ENCODE assay signal across 8 cellular contexts in the genomic region with DNA sequence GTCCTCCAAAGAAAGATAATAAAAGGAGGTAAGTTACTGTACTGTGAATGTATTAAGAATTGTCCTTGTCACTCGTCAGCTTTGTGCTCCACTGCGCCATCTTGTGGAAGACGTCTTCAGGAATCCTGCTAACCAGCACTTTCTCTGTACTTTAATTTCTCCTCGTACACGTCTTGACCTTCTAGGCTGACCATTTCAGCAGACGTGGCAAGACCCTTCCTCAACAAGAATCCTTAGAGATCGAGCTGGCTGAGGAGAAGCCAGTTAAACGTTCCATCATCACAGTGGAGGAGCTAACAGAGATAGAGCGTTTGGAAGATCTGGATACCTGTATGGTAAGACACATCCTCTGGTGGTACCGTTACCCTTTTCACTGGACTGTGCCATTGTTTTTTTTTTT.
DNase-seq lines count a peak whose midpoint lies in the region; ATAC-seq and TF ChIP-seq lines count a peak whose summit lies in the region.

No MANE protein-coding gene starts in this region.

- CTCF ChIA-PET in activated CD8-positive, alpha-beta T cell treated with anti-CD3 and anti-CD28 coated beads, Interleukin-2, amount 10 ng/mL, durations not matched to agents 7 days and 5 days (lab: Charles Lee): interaction anchor here (0.6 to 6.4 kb wide), 37 partner anchors 9 to 410 kb away, joined by 3 to 67 read pairs (median 4); partner anchors contain the start of gene CARMIL1

- peak; percentile 50 to 83 (median 66) for DNase-seq in CD4-positive, CD25-positive, alpha-beta regulatory T cell
- peak; percentile 58 for DNase-seq in NCI-H82 treated with DMSO at 0.1 percent for 48 hours (lab: John Stamatoyannopoulos, UW; ENCODE audit: unreplicated experiment)
- peak; percentile 85 for DNase-seq in activated CD8-positive, alpha-beta T cell treated with anti-CD3 and anti-CD28 coated beads, Interleukin-2, amount 10 ng/mL, durations not matched to agents 7 days and 5 days
- DNase-seq in effector CD8-positive, alpha-beta T cell (lab: John Stamatoyannopoulos, UW): peak; percentile 62
- peak; percentile 88 for DNase-seq in medulla oblongata (ENCODE audit: extremely low spot score)
- peak; percentile 17 to 48 for DNase-seq in stimulated activated CD8-positive, alpha-beta memory T cell treated with anti-CD3 and anti-CD28 coated beads, Interleukin-15, amount 100 ng/mL, for 4 hours (ENCODE audit: low read depth in 2 of 2)

- H3K36me3 ChIP-seq in CD4-positive, CD25-positive, alpha-beta regulatory T cell (ENCODE audit: control insufficient read depth, insufficient read depth, low read length): no peaks in the 10 kb centered on the region

- no peak overlapping the region for H3K27ac Mint-ChIP-seq in CD4-positive, CD25-positive, alpha-beta regulatory T cell
- H3K27ac Mint-ChIP-seq in activated CD8-positive, alpha-beta T cell treated with anti-CD3 and anti-CD28 coated beads, Interleukin-2, amount 10 ng/mL, durations not matched to agents 7 days and 5 days: no peak overlapping the region

- H3K4me3 Mint-ChIP-seq in CD4-positive, CD25-positive, alpha-beta regulatory T cell: no peak overlapping the region
- H3K4me3 Mint-ChIP-seq in activated CD8-positive, alpha-beta T cell treated with anti-CD3 and anti-CD28 coated beads, Interleukin-2, amount 10 ng/mL, durations not matched to agents 7 days and 5 days: no peak overlapping the region

- H3K4me1 Mint-ChIP-seq in CD4-positive, CD25-positive, alpha-beta regulatory T cell: peaks cover 0 to 4% (median 1%) of the 10 kb centered on the region in 4 donors
- peaks cover 1% of the 10 kb centered on the region for H3K4me1 Mint-ChIP-seq in activated CD8-positive, alpha-beta T cell treated with anti-CD3 and anti-CD28 coated beads, Interleukin-2, amount 10 ng/mL, durations not matched to agents 7 days and 5 days (ENCODE audit: low read depth)

- no peak for TF ChIP-seq POLR2A in GM18505 (IDR thresholded peaks at IDR 0.05; ENCODE audit: borderline replicate concordance, extremely low read depth, insufficient read depth, insufficient read length)

- no peaks in the 10 kb centered on the region for H3K9me3 ChIP-seq in CD4-positive, CD25-positive, alpha-beta regulatory T cell (ENCODE audit: control insufficient read depth in 2 of 2, low read length in 2 of 2)

- no peaks in the 10 kb centered on the region for H3K36me3 Mint-ChIP-seq in CD4-positive, CD25-positive, alpha-beta regulatory T cell
- no peaks in the 10 kb centered on the region for H3K36me3 Mint-ChIP-seq in activated CD8-positive, alpha-beta T cell treated with anti-CD3 and anti-CD28 coated beads, Interleukin-2, amount 10 ng/mL, durations not matched to agents 7 days and 5 days (ENCODE audit: low read depth)

- no peak for ATAC-seq in CD4-positive, CD25-positive, alpha-beta regulatory T cell (ENCODE audit: low read depth in 2 of 2)
- ATAC-seq in HG02938 (IDR thresholded peaks at IDR 0.05; ENCODE audit: unreplicated experiment) (peak; percentile 51), GM18505 (IDR thresholded peaks at IDR 0.05; ENCODE audit: unreplicated experiment) (no peak)
- peak; percentile 71 for ATAC-seq in activated CD8-positive, alpha-beta T cell treated with anti-CD3 and anti-CD28 coated beads, Interleukin-2, amount 10 ng/mL, durations not matched to agents 7 days and 5 days

- H3K9me3 Mint-ChIP-seq in CD4-positive, CD25-positive, alpha-beta regulatory T cell: no peaks in the 10 kb centered on the region
- no peaks in the 10 kb centered on the region for H3K9me3 Mint-ChIP-seq in activated CD8-positive, alpha-beta T cell treated with anti-CD3 and anti-CD28 coated beads, Interleukin-2, amount 10 ng/mL, durations not matched to agents 7 days and 5 days (ENCODE audit: insufficient read depth)

- no peak overlapping the region for H3K4me3 ChIP-seq in CD4-positive, CD25-positive, alpha-beta regulatory T cell (ENCODE audit: low read depth, low read length)

- no peaks in the 10 kb centered on the region for H3K27me3 Mint-ChIP-seq in CD4-positive, CD25-positive, alpha-beta regulatory T cell
- no peaks in the 10 kb centered on the region for H3K27me3 Mint-ChIP-seq in activated CD8-positive, alpha-beta T cell treated with anti-CD3 and anti-CD28 coated beads, Interleukin-2, amount 10 ng/mL, durations not matched to agents 7 days and 5 days (ENCODE audit: low read depth)

- POLR2A ChIA-PET in activated CD8-positive, alpha-beta T cell treated with anti-CD3 and anti-CD28 coated beads, Interleukin-2, amount 10 ng/mL, durations not matched to agents 7 days and 5 days (lab: Charles Lee): no interaction called here

- H3K4me1 ChIP-seq in CD4-positive, CD25-positive, alpha-beta regulatory T cell (ENCODE audit: control insufficient read depth, insufficient read depth, low read length, poor library complexity, severe bottlenecking): no peaks in the 10 kb centered on the region

- no peak overlapping the region for H3K27ac ChIP-seq in CD4-positive, CD25-positive, alpha-beta regulatory T cell (ENCODE audit: insufficient read depth, low read length, poor library complexity, severe bottlenecking)

- H3K27me3 ChIP-seq in CD4-positive, CD25-positive, alpha-beta regulatory T cell (ENCODE audit: control insufficient read depth, insufficient read depth, low read length): no peaks in the 10 kb centered on the region

Comparison
In these comparisons a context has a peak if more than half of its experiments do, and no peak if none do; other contexts are left out.
1. ATAC-seq: peak in HG02938 (single experiment) and activated CD8-positive, alpha-beta T cell treated with anti-CD3 and anti-CD28 coated beads, Interleukin-2, amount 10 ng/mL, durations not matched to agents 7 days and 5 days (single experiment); none in CD4-positive, CD25-positive, alpha-beta regulatory T cell (0 of 2) and GM18505 (single experiment).
2. DNase-seq: peak in every context shown above with its lines; median percentile 88 in medulla oblongata; 85 in activated CD8-positive, alpha-beta T cell treated with anti-CD3 and anti-CD28 coated beads, Interleukin-2, amount 10 ng/mL, durations not matched to agents 7 days and 5 days; 66 in CD4-positive, CD25-positive, alpha-beta regulatory T cell; 62 in effector CD8-positive, alpha-beta T cell; 58 in NCI-H82 treated with DMSO at 0.1 percent for 48 hours; 32 in stimulated activated CD8-positive, alpha-beta memory T cell treated with anti-CD3 and anti-CD28 coated beads, Interleukin-15, amount 100 ng/mL, for 4 hours.